In genomic region chr12:6265038-6265405, GRCh38 we compare ENCODE assay signal across 21 cellular contexts. TPM values are rescaled to one million over a fixed set of nuclear protein-coding genes. Genes with fewer than 3 reads are reported as not detected.
"Had no signal": no experiment of that assay in that cellular context is flagged by ENCODE, and none has a peak within 500 bp of the region (broad histone marks: within the 10 kb centered on the region; RNA-seq: fewer than 3 reads in every experiment).

No MANE protein-coding gene starts in this region.

- H3K36me3 ChIP-seq: right lobe of liver had no signal

- H3K27me3 ChIP-seq: body of pancreas, foreskin keratinocyte, right lobe of liver had no signal

- H3K9me3 ChIP-seq: body of pancreas, mucosa of descending colon, right lobe of liver had no signal

- H3K9me3 Mint-ChIP-seq: activated CD4-positive, alpha-beta memory T cell treated with anti-CD3 and anti-CD28 coated beads, Interleukin-2, amount 10 ng/mL, durations not matched to agents 7 days and 5 days; activated T-cell treated with anti-CD3 and anti-CD28 coated beads, Interleukin-2, amount 50 U/mL, for 24 hours; dendritic cell treated with granulocyte-macrophage colony-stimulating factor and Interleukin-4, amounts not matched to agents 40 ng/mL and 50 ng/mL, for 4 days; effector memory CD8-positive, alpha-beta T cell; naive thymus-derived CD8-positive, alpha-beta T cell had no signal

- H3K27ac ChIP-seq: foreskin keratinocyte, right lobe of liver had no signal

- H3K27ac Mint-ChIP-seq: activated CD4-positive, alpha-beta memory T cell treated with anti-CD3 and anti-CD28 coated beads, Interleukin-2, amount 10 ng/mL, durations not matched to agents 7 days and 5 days; activated naive CD8-positive, alpha-beta T cell; activated T-cell treated with anti-CD3 and anti-CD28 coated beads, Interleukin-2, amount 50 U/mL, for 24 hours; dendritic cell treated with granulocyte-macrophage colony-stimulating factor and Interleukin-4, amounts not matched to agents 40 ng/mL and 50 ng/mL, for 4 days; effector memory CD8-positive, alpha-beta T cell; T-helper 17 cell had no signal

- DNase-seq: activated CD4-positive, alpha-beta memory T cell treated with anti-CD3 and anti-CD28 coated beads, Interleukin-2, amount 10 ng/mL, durations not matched to agents 7 days and 5 days; activated CD4-positive, alpha-beta T cell treated with anti-CD3 and anti-CD28 coated beads for 4 hours; activated T-cell treated with anti-CD3 and anti-CD28 coated beads, Interleukin-2, amount 50 U/mL, for 24 hours; amygdala; effector memory CD8-positive, alpha-beta T cell; foreskin keratinocyte; glutamatergic neuron; naive thymus-derived CD8-positive, alpha-beta T cell; stimulated activated CD4-positive, alpha-beta T cell treated with anti-CD3 and anti-CD28 coated beads, Interleukin-4, amount 100 ng/mL, for 4 hours; stimulated activated CD8-positive, alpha-beta memory T cell treated with anti-CD3 and anti-CD28 coated beads, Interleukin-4, amount 100 ng/mL, for 48 hours; stimulated activated naive CD4-positive, alpha-beta T cell treated with Interleukin-2 at 50 U/mL for 16 hours; substantia nigra; T-helper 17 cell had no signal

- H3K4me3 Mint-ChIP-seq: activated CD4-positive, alpha-beta memory T cell treated with anti-CD3 and anti-CD28 coated beads, Interleukin-2, amount 10 ng/mL, durations not matched to agents 7 days and 5 days; activated naive CD8-positive, alpha-beta T cell; activated T-cell treated with anti-CD3 and anti-CD28 coated beads, Interleukin-2, amount 50 U/mL, for 24 hours; dendritic cell treated with granulocyte-macrophage colony-stimulating factor and Interleukin-4, amounts not matched to agents 40 ng/mL and 50 ng/mL, for 4 days; effector memory CD8-positive, alpha-beta T cell; naive thymus-derived CD8-positive, alpha-beta T cell; T-helper 17 cell; WTC11 had no signal

- H3K4me3 ChIP-seq: body of pancreas, mucosa of descending colon, right lobe of liver, smooth muscle cell had no signal

- H3K4me2 ChIP-seq: smooth muscle cell had no signal

- ATAC-seq: body of pancreas; effector memory CD8-positive, alpha-beta T cell; foreskin keratinocyte; naive thymus-derived CD8-positive, alpha-beta T cell; T-helper 17 cell had no signal

- H3K36me3 Mint-ChIP-seq: activated naive CD8-positive, alpha-beta T cell; naive thymus-derived CD8-positive, alpha-beta T cell; WTC11 had no signal

RNA-seq across cellular contexts. Expression of gene PLEKHG6, which starts 45.5 kb away (rescaled TPM):
- total RNA-seq: activated CD4-positive, alpha-beta memory T cell treated with anti-CD3 and anti-CD28 coated beads, Interleukin-2, amount 10 ng/mL, durations not matched to agents 7 days and 5 days; naive thymus-derived CD8-positive, alpha-beta T cell; pulmonary artery endothelial cell; T-helper 17 cell had no signal
